In genomic region chr11:46242961-46243795, GRCh38 we compare ENCODE assay signal across 1 cellular context.
TF ChIP-seq lines count a peak whose summit lies in the region.

No MANE protein-coding gene starts in this region.

TF ChIP-seq in HepG2, 621 proteins besides CTCF, POLR2A, EP300 and RAD21 (continued from another document and continues in another):
- TF ChIP-seq THAP7 (CRISPR knock-in tag; IDR thresholded peaks at IDR 0.05), result no peak
- no peak for TF ChIP-seq ZNF816 (CRISPR knock-in tag; IDR thresholded peaks at IDR 0.05; ENCODE audit: borderline replicate concordance)
- peak; percentile 77; the same call in 1 of the 2 replicates for TF ChIP-seq KAT7 (CRISPR knock-in tag; IDR thresholded peaks at IDR 0.05; ENCODE audit: borderline replicate concordance)
- peak; percentile 83; the same call in 1 of the 2 replicates for TF ChIP-seq TFAP4 (IDR thresholded peaks at IDR 0.05; ENCODE audit: borderline replicate concordance, low read depth)
- no peak for TF ChIP-seq NFATC3 (CRISPR knock-in tag; IDR thresholded peaks at IDR 0.05)
- TF ChIP-seq ZNF883 (CRISPR knock-in tag; IDR thresholded peaks at IDR 0.05; ENCODE audit: not compliant biosample characterization), result no peak
- TF ChIP-seq LCORL (IDR thresholded peaks at IDR 0.05), result no peak
- TF ChIP-seq LCORL (CRISPR knock-in tag; IDR thresholded peaks at IDR 0.05), result peak; percentile 62; the same call in 1 of the 2 replicates
- TF ChIP-seq SIX1 (CRISPR knock-in tag; IDR thresholded peaks at IDR 0.05; ENCODE audit: borderline replicate concordance), result no peak
- TF ChIP-seq MED1 (CRISPR knock-in tag; IDR thresholded peaks at IDR 0.05), result peak; percentile 64
- peak; percentile 54; the same call in 1 of the 2 replicates for TF ChIP-seq ZNF235 (CRISPR knock-in tag; IDR thresholded peaks at IDR 0.05; ENCODE audit: borderline replicate concordance)
- TF ChIP-seq ZNF496 (CRISPR knock-in tag; IDR thresholded peaks at IDR 0.05; ENCODE audit: insufficient replicate concordance), result no peak
- TF ChIP-seq NR3C1 (CRISPR knock-in tag; IDR thresholded peaks at IDR 0.05), result no peak
- no peak for TF ChIP-seq RFXAP (CRISPR knock-in tag; IDR thresholded peaks at IDR 0.05; ENCODE audit: borderline replicate concordance)
- no peak for TF ChIP-seq CHD4 (IDR thresholded peaks at IDR 0.05; ENCODE audit: borderline replicate concordance, low read length)
- TF ChIP-seq ZKSCAN8 (CRISPR knock-in tag; IDR thresholded peaks at IDR 0.05; ENCODE audit: borderline replicate concordance), result no peak
- TF ChIP-seq ZNF597 (CRISPR knock-in tag; IDR thresholded peaks at IDR 0.05), result no peak
- TF ChIP-seq ELF3 (CRISPR knock-in tag; IDR thresholded peaks at IDR 0.05), result no peak
- TF ChIP-seq DMAP1 (CRISPR knock-in tag; IDR thresholded peaks at IDR 0.05), result peak; percentile 95
- TF ChIP-seq ARID2 (CRISPR knock-in tag; IDR thresholded peaks at IDR 0.05; ENCODE audit: borderline replicate concordance), result no peak
- no peak for TF ChIP-seq NFIC (IDR thresholded peaks at IDR 0.05; ENCODE audit: low read length)
- TF ChIP-seq ZIK1 (CRISPR knock-in tag; IDR thresholded peaks at IDR 0.05; ENCODE audit: borderline replicate concordance, low read depth), result no peak
- TF ChIP-seq GPBP1L1 (CRISPR knock-in tag; IDR thresholded peaks at IDR 0.05), result no peak
- TF ChIP-seq KLF12 (CRISPR knock-in tag; IDR thresholded peaks at IDR 0.05; ENCODE audit: borderline replicate concordance), result no peak
- no peak for TF ChIP-seq ZBTB34 (CRISPR knock-in tag; IDR thresholded peaks at IDR 0.05)
- no peak for TF ChIP-seq HNRNPH1 (optimal IDR thresholded peaks at IDR 0.05; ENCODE audit: low read depth, low read length)
- TF ChIP-seq ZNF331 (CRISPR knock-in tag; IDR thresholded peaks at IDR 0.05), result peak; percentile 82
- no peak for TF ChIP-seq PHB2 (IDR thresholded peaks at IDR 0.05; ENCODE audit: partially characterized antibody)
- no peak for TF ChIP-seq SYNCRIP (IDR thresholded peaks at IDR 0.05; ENCODE audit: insufficient read depth, low read depth, low read length)
- no peak for TF ChIP-seq ZNF451 (CRISPR knock-in tag; IDR thresholded peaks at IDR 0.05)
- TF ChIP-seq ONECUT2 (CRISPR knock-in tag; IDR thresholded peaks at IDR 0.05), result no peak
- no peak for TF ChIP-seq AKNA (CRISPR knock-in tag; IDR thresholded peaks at IDR 0.05; ENCODE audit: borderline replicate concordance)
- TF ChIP-seq CREM (IDR thresholded peaks at IDR 0.05), result no peak
- no peak for TF ChIP-seq CREM (CRISPR knock-in tag; IDR thresholded peaks at IDR 0.05)
- TF ChIP-seq SAP130 (CRISPR knock-in tag; IDR thresholded peaks at IDR 0.05; ENCODE audit: low read depth), result peak; percentile 74
- TF ChIP-seq ATF3 (CRISPR knock-in tag; IDR thresholded peaks at IDR 0.05), result peak; percentile 83
- peak; percentile 96; the same call in 1 of the 2 replicates for TF ChIP-seq ZNF101 (CRISPR knock-in tag; IDR thresholded peaks at IDR 0.05; ENCODE audit: borderline replicate concordance, low read depth)
- no peak for TF ChIP-seq ZNF383 (CRISPR knock-in tag; IDR thresholded peaks at IDR 0.05; ENCODE audit: borderline replicate concordance)
- no peak; the same call in none of the 2 replicates for TF ChIP-seq ZNF800 (CRISPR knock-in tag; IDR thresholded peaks at IDR 0.05)
- TF ChIP-seq IRX3 (CRISPR knock-in tag; IDR thresholded peaks at IDR 0.05; ENCODE audit: borderline replicate concordance, low read depth), result no peak
- no peak for TF ChIP-seq EED (CRISPR knock-in tag; IDR thresholded peaks at IDR 0.05)
- peak; percentile 74; the same call in 1 of the 2 replicates for TF ChIP-seq ZNF543 (CRISPR knock-in tag; IDR thresholded peaks at IDR 0.05)
- peak; percentile 75 for TF ChIP-seq ASH2L (IDR thresholded peaks at IDR 0.05; ENCODE audit: insufficient read length, low read depth, low read length)
- peak; percentile 57; the same call in 1 of the 2 replicates for TF ChIP-seq ZNF142 (CRISPR knock-in tag; IDR thresholded peaks at IDR 0.05)
- TF ChIP-seq ZNF12 (CRISPR knock-in tag; IDR thresholded peaks at IDR 0.05), result 0 out of 2 replicates have a peak, but pooled peaks have one; percentile 69
- TF ChIP-seq SMC3 (IDR thresholded peaks at IDR 0.05; ENCODE audit: low read length), result peak; percentile 23; the same call in 1 of the 2 replicates
- TF ChIP-seq FOSL1 (CRISPR knock-in tag; IDR thresholded peaks at IDR 0.05; ENCODE audit: borderline replicate concordance), result no peak
- TF ChIP-seq GPN1 (CRISPR knock-in tag; IDR thresholded peaks at IDR 0.05; ENCODE audit: borderline replicate concordance), result no peak
